In genomic region chr10:10727812-10728211, GRCh38 we compare ENCODE assay signal across 16 cellular contexts.
A peak's percentile ranks its signal among the peaks of the same experiment; 100 is the strongest.
DNase-seq lines count a peak whose midpoint lies in the region; ATAC-seq and TF ChIP-seq lines count a peak whose summit lies in the region.
"Had no signal": no experiment of that assay in that cellular context is flagged by ENCODE, and none has a peak within 500 bp of the region (broad histone marks: within the 10 kb centered on the region; RNA-seq: fewer than 3 reads in every experiment).

No MANE protein-coding gene starts in this region.

- in situ Hi-C loops in HAP-1 (cut with MboI; ENCODE audit: low sequenced_read_pairs), result no loop called here

- H3K9me3 Mint-ChIP-seq in endothelial cell (ENCODE audit: unreplicated experiment), result no peaks in the 10 kb centered on the region
- H3K9me3 Mint-ChIP-seq: CD4-positive, alpha-beta memory T cell had no signal

- no peaks in the 10 kb centered on the region for H4K20me1 ChIP-seq in PC-9 (ENCODE audit: insufficient read depth)
- H4K20me1 ChIP-seq: BLaER1 had no signal

- H3K36me3 Mint-ChIP-seq in endothelial cell (ENCODE audit: low read depth, unreplicated experiment), result no peaks in the 10 kb centered on the region
- H3K36me3 Mint-ChIP-seq: CD14-positive monocyte; CD4-positive, alpha-beta memory T cell had no signal

- H3K9me3 ChIP-seq in PC-9 (ENCODE audit: insufficient read depth, low read depth) (no peaks in the 10 kb centered on the region; the same call in 1 of the 2 replicates), mucosa of descending colon (no peaks in the 10 kb centered on the region), HAP-1 (no peaks in the 10 kb centered on the region)
- H3K9me3 ChIP-seq: BLaER1 had no signal

- POLR2A ChIA-PET in PC-9 (lab: Charles Lee; ENCODE audit: unreplicated experiment), result no interaction called here

- H3K9me2 ChIP-seq in PC-9 (ENCODE audit: insufficient read depth), result no peaks in the 10 kb centered on the region

- H3K79me2 ChIP-seq in PC-9 (ENCODE audit: low read depth), result no peaks in the 10 kb centered on the region

- H3K36me3 ChIP-seq in PC-9 (ENCODE audit: low read depth), result no peaks in the 10 kb centered on the region
- no peaks in the 10 kb centered on the region for H3K36me3 ChIP-seq in mucosa of descending colon (ENCODE audit: low read depth)
- no peaks in the 10 kb centered on the region for H3K36me3 ChIP-seq in HAP-1 (replicated peaks)
- H3K36me3 ChIP-seq: BLaER1 had no signal

- TF ChIP-seq CTCF in PC-9 (conservative IDR thresholded peaks at IDR 0.05) (no peak), endothelial cell (IDR thresholded peaks at IDR 0.05; ENCODE audit: unreplicated experiment) (no peak), mucosa of descending colon (IDR thresholded peaks at IDR 0.05) (no peak)

- H3K4me3 ChIP-seq in PC-9 (no peak overlapping the region), mucosa of descending colon (no peak overlapping the region), HAP-1 (no peak overlapping the region)
- H3K4me3 ChIP-seq: BLaER1 had no signal

- H3F3A ChIP-seq in PC-9 (ENCODE audit: insufficient read depth, low read depth), result no peaks in the 10 kb centered on the region

- H2AFZ ChIP-seq in PC-9, result no peak overlapping the region

- BruUV-seq in PC-9 (replicated peaks; lab: Mats Ljungman, UMichigan), result no TSS peak

- intact Hi-C loops in PC-9 (cut with micrococcal nuclease; ENCODE audit: unreplicated experiment), result no loop called here
- intact Hi-C loops in mucosa of descending colon (cut with DNase I, micrococcal nuclease), result no loop called here

- no peaks in the 10 kb centered on the region for H3K4me1 Mint-ChIP-seq in endothelial cell (ENCODE audit: unreplicated experiment)
- H3K4me1 Mint-ChIP-seq: CD4-positive, alpha-beta memory T cell had no signal

- peak; percentile 38 for ATAC-seq in mucosa of descending colon

- H3K4me3 Mint-ChIP-seq in endothelial cell (ENCODE audit: unreplicated experiment), result no peak overlapping the region
- H3K4me3 Mint-ChIP-seq: CD14-positive monocyte; CD4-positive, alpha-beta memory T cell had no signal

- peak overlapping the region; percentile 31 for H3K27ac Mint-ChIP-seq in endothelial cell (ENCODE audit: unreplicated experiment)
- H3K27ac Mint-ChIP-seq: CD14-positive monocyte had no signal

- H3K4me2 ChIP-seq in PC-9, result no peak overlapping the region
- H3K4me2 ChIP-seq: BLaER1 had no signal

- H3K27me3 ChIP-seq in PC-9 (ENCODE audit: insufficient read depth, low read depth), result no peaks in the 10 kb centered on the region
- H3K27me3 ChIP-seq in HAP-1 (ENCODE audit: low read depth), result 0 out of 2 replicates have a peak, but pooled peaks cover 3% of the 10 kb centered on the region
- H3K27me3 ChIP-seq: BLaER1 had no signal

- H3K27ac ChIP-seq in PC-9, result no peak overlapping the region
- H3K27ac ChIP-seq: BLaER1 had no signal

- CTCF ChIA-PET in PC-9 (lab: Charles Lee), result interaction anchor here (0.6 kb wide), 1 partner anchor 140 kb away, joined by 3 read pairs; no protein-coding TSS in a partner anchor

- peaks cover 2% of the 10 kb centered on the region for H3K27me3 Mint-ChIP-seq in endothelial cell (ENCODE audit: unreplicated experiment)

- H3K4me1 ChIP-seq in PC-9 (replicated peaks; ENCODE audit: insufficient read depth) (no peaks in the 10 kb centered on the region), mucosa of descending colon (ENCODE audit: low read depth) (no peaks in the 10 kb centered on the region), HAP-1 (no peaks in the 10 kb centered on the region)
- H3K4me1 ChIP-seq: BLaER1 had no signal

- DNase-seq in HPDE6-E6E7 (ENCODE audit: extremely low spot score), result peak; percentile 0
- DNase-seq in PC-9, result peak; percentile 3 to 37
- DNase-seq in endothelial cell (ENCODE audit: low spot score), result no peak
- no peak for DNase-seq in mucosa of descending colon
- DNase-seq in nucleus accumbens (lab: John Stamatoyannopoulos, UW), result no peak
- DNase-seq in stimulated activated CD4-positive, alpha-beta T cell treated with anti-CD3 and anti-CD28 coated beads, Interleukin-4, amount 100 ng/mL, for 1 hour, result no peak
- no peak for DNase-seq in HAP-1 (ENCODE audit: low spot score in 2 of 2)
- DNase-seq: 8988T, DMS153, DMS79, GF-D8, GOT3, H7 had no signal

Comparison
In these comparisons a context has a peak if more than half of its experiments do, and no peak if none do; other contexts are left out.
1. DNase-seq: peak in HPDE6-E6E7 (single experiment) and PC-9 (2 of 2); none in endothelial cell (single experiment), mucosa of descending colon (0 of 3), nucleus accumbens (0 of 56), stimulated activated CD4-positive, alpha-beta T cell treated with anti-CD3 and anti-CD28 coated beads, Interleukin-4, amount 100 ng/mL, for 1 hour (single experiment) and HAP-1 (0 of 2).